ENCODE assay signal across 11 cellular contexts in the genomic region with DNA sequence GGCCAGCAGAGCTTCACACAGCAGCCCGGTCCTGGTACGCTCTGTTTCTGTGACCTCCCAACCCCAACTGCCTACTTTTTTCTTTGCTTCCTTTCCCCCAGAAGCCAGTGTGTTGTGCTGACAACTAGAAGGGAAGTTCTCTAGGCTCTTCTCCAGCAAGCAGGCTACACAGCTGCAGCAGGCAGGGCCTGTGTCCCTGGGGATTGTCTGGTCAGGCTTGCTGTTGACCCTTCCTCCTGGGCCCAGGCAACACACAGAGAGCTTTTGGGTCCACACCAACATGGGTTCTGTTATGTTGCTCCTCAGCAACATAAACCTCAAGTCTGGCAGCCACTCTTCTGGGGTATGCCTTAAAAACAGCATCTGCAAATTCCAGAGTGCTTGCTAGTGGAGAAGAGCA. TPM values are rescaled to one million over a fixed set of nuclear protein-coding genes. Genes with fewer than 3 reads are reported as not detected.
DNase-seq lines count a peak whose midpoint lies in the region; ATAC-seq and TF ChIP-seq lines count a peak whose summit lies in the region.
"Had no signal": no experiment of that assay in that cellular context is flagged by ENCODE, and none has a peak within 500 bp of the region (broad histone marks: within the 10 kb centered on the region; RNA-seq: fewer than 3 reads in every experiment).

No MANE protein-coding gene starts in this region.

- H3K27me3 Mint-ChIP-seq in MCF 10A (ENCODE audit: insufficient read depth, unreplicated experiment): no peaks in the 10 kb centered on the region
- no peaks in the 10 kb centered on the region for H3K27me3 Mint-ChIP-seq in osteocyte (ENCODE audit: unreplicated experiment)

- H3K4me3 ChIP-seq in breast epithelium (no peak overlapping the region), cardiac muscle cell (no peak overlapping the region), uterus (no peak overlapping the region)
- H3K4me3 ChIP-seq: skin epidermis had no signal

- DNase-seq in breast epithelium (ENCODE audit: low spot score in 2 of 2) (peak in 1 of 2 donors; percentile 21), MCF 10A (ENCODE audit: unreplicated experiment) (no peak), cardiac muscle cell (ENCODE audit: low read depth in 1 of 2, low spot score in 1 of 2) (peak in 1 of 2 donors; percentile 77), osteocyte (ENCODE audit: extremely low spot score, unreplicated experiment) (no peak), uterus (peak; percentile 44 to 49), superior temporal gyrus (ENCODE audit: extremely low spot score) (no peak), NCI-H1105 (lab: John Stamatoyannopoulos, UW) (no peak)
- DNase-seq: NK-92 treated with Interleukin-12 subunit alpha and Interleukin-12 subunit beta, amount 100 ng/mL, for 24 hours had no signal

- H3K36me3 ChIP-seq in breast epithelium (no peaks in the 10 kb centered on the region), cardiac muscle cell (no peaks in the 10 kb centered on the region), uterus (no peaks in the 10 kb centered on the region)

- H3K27ac ChIP-seq in breast epithelium (peak overlapping the region; percentile 15), cardiac muscle cell (peak overlapping the region; percentile 55), uterus (peak overlapping the region; percentile 35 to 60)

- H3K4me1 ChIP-seq in breast epithelium: no peaks in the 10 kb centered on the region
- H3K4me1 ChIP-seq in cardiac muscle cell (ENCODE audit: low read depth): peaks cover 6% of the 10 kb centered on the region
- no peaks in the 10 kb centered on the region for H3K4me1 ChIP-seq in uterus

- H3K27ac Mint-ChIP-seq in MCF 10A (ENCODE audit: low read depth, unreplicated experiment) (no peak overlapping the region), osteocyte (ENCODE audit: unreplicated experiment) (peak overlapping the region; percentile 83)

- TF ChIP-seq POLR2A in breast epithelium (IDR thresholded peaks at IDR 0.05) (no peak), uterus (IDR thresholded peaks at IDR 0.05) (no peak)

- H3K9me3 ChIP-seq in breast epithelium: no peaks in the 10 kb centered on the region
- no peaks in the 10 kb centered on the region for H3K9me3 ChIP-seq in cardiac muscle cell (ENCODE audit: low read depth)
- no peaks in the 10 kb centered on the region for H3K9me3 ChIP-seq in uterus

- intact Hi-C loops in breast epithelium (cut with DNase I; ENCODE audit: low total_unique reads) (no loop called here), MCF 10A (cut with micrococcal nuclease) (no loop called here), uterus (cut with DNase I; ENCODE audit: low total_unique reads) (no loop called here)

- CTCF ChIA-PET in MCF 10A (lab: Yijun Ruan, JAX): interaction anchor here (0.6 to 7.0 kb wide), 28 partner anchors 9 to 1561 kb away, joined by 3 to 42 read pairs (median 4); no protein-coding TSS in a partner anchor

- H3K4me1 Mint-ChIP-seq in MCF 10A (ENCODE audit: insufficient read depth, unreplicated experiment): no peaks in the 10 kb centered on the region
- peaks cover 32% of the 10 kb centered on the region for H3K4me1 Mint-ChIP-seq in osteocyte (ENCODE audit: unreplicated experiment)

- H3K9me3 Mint-ChIP-seq in MCF 10A (ENCODE audit: unreplicated experiment): no peaks in the 10 kb centered on the region
- no peaks in the 10 kb centered on the region for H3K9me3 Mint-ChIP-seq in osteocyte (ENCODE audit: unreplicated experiment)
- H3K9me3 Mint-ChIP-seq: WTC11 had no signal

- BruUV-seq in MCF 10A (replicated peaks; lab: Mats Ljungman, UMichigan): no TSS peak

- H3K4me3 Mint-ChIP-seq in MCF 10A (ENCODE audit: unreplicated experiment): no peak overlapping the region
- H3K4me3 Mint-ChIP-seq in osteocyte (ENCODE audit: unreplicated experiment): no peak overlapping the region
- H3K4me3 Mint-ChIP-seq: WTC11 had no signal

- H3K36me3 Mint-ChIP-seq in MCF 10A (ENCODE audit: insufficient read depth, unreplicated experiment) (no peaks in the 10 kb centered on the region), osteocyte (ENCODE audit: unreplicated experiment) (peaks cover 9% of the 10 kb centered on the region)
- H3K36me3 Mint-ChIP-seq: WTC11 had no signal

- TF ChIP-seq CTCF in breast epithelium (IDR thresholded peaks at IDR 0.05): no peak
- no peak for TF ChIP-seq CTCF in MCF 10A (IDR thresholded peaks at IDR 0.05; ENCODE audit: unreplicated experiment)
- TF ChIP-seq CTCF in cardiac muscle cell (IDR thresholded peaks at IDR 0.05; ENCODE audit: low read depth, low read length): no peak
- no peak for TF ChIP-seq CTCF in osteocyte (IDR thresholded peaks at IDR 0.05)
- TF ChIP-seq CTCF in uterus (IDR thresholded peaks at IDR 0.05): no peak

- ATAC-seq in HG03469 (IDR thresholded peaks at IDR 0.05; ENCODE audit: unreplicated experiment): no peak

- POLR2A ChIA-PET in MCF 10A (lab: Yijun Ruan, JAX): interaction anchor here (1.1 kb wide), 1 partner anchor 70 kb away, joined by 3 read pairs; no protein-coding TSS in a partner anchor

- H3K27me3 ChIP-seq in breast epithelium: no peaks in the 10 kb centered on the region
- no peaks in the 10 kb centered on the region for H3K27me3 ChIP-seq in cardiac muscle cell
- H3K27me3 ChIP-seq in uterus: no peaks in the 10 kb centered on the region

RNA-seq across cellular contexts. Expression of a gene that starts 36.2 kb away (rescaled TPM):
- total RNA-seq in breast epithelium (100 to 1,000 TPM; 148 to 398 (median 292) TPM), MCF 10A (2022) (96.6 and 96.8 TPM in 2 replicates), cardiac muscle cell (302 and 316 TPM in 2 replicates), osteocyte (262 and 296 TPM in 2 replicates), uterus (100 to 1,000 TPM in 2 of 4 donors, 10 to 100 TPM in 2; 62.0 to 446 (median 114) TPM)
- 411 and 427 TPM in 2 replicates for polyA plus RNA-seq in cardiac muscle cell

Comparison
In these comparisons a context has a peak if more than half of its experiments do, and no peak if none do; other contexts are left out.
1. DNase-seq: peak in uterus (2 of 2); none in MCF 10A (single experiment), osteocyte (single experiment), superior temporal gyrus (single experiment) and NCI-H1105 (single experiment).
2. Peak in every context shown above with its lines, with median percentiles within 50 percentile points of each other: H3K27ac ChIP-seq.